13 cellular contexts compared by ENCODE assay signal in the genomic region with DNA sequence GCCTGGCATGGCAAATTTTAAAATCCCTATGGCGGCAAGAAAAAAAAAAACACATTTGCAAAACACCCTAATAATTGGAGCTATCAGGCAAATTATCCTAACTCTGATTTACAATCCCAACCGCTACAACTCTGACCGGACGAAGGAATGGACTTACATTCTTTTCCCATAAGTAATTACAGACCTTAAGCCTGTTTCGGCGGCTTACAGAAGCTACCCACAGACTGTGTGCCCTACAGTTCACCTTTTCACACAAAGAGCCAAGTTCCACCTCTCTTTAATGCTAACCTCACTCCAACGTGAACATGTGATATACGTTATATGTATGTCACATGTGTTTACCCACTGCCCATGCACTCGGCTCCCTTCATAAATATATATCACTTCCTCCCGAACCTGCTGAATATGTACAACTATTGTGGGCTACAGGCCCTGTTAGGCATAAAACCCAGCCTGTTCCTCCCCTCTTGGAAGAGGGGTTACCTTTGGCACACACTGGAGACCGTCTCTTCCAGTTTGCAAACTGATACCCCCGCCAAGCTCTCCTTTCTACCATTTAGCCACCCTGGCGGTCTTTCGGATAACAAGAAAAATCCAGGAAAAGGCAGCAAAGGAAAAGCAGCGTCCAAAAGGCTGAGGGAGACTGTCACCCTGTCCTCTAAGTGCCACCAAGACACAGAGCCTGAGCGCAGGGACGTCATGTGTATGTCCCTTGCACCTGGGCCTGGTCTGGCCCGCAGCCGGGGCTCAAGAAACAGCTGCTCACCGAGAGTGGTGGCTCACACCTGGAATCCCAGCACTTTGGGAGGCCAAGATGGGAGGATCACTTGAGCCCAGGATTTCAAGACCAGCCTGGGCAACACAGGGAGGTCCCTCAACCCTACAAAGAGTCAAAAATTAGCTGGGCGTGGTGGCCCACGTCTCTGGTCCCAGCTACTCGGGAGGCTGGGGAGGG. TPM values are rescaled to one million over a fixed set of nuclear protein-coding genes. Genes with fewer than 3 reads are reported as not detected.
DNase-seq lines count a peak whose midpoint lies in the region; ATAC-seq, FAIRE-seq and TF ChIP-seq lines count a peak whose summit lies in the region.
"Had no signal": no experiment of that assay in that cellular context is flagged by ENCODE, and none has a peak within 500 bp of the region (broad histone marks: within the 10 kb centered on the region; RNA-seq: fewer than 3 reads in every experiment).

No MANE protein-coding gene starts in this region.

- DNase-seq in EL (peak; percentile 84), Panc1 (ENCODE audit: low read depth, low spot score) (no peak), renal cortical epithelial cell (ENCODE audit: low read depth) (peak; percentile 51), kidney (no peak)
- DNase-seq: foreskin melanocyte, GF-D8, H9, left ventricle myocardium superior, NCI-H1436 had no signal

- H3K4me3 Mint-ChIP-seq in brain, result peak overlapping the region in 2 of 5 experiments; percentile 30 to 36
- H3K4me3 Mint-ChIP-seq: H9 had no signal

- H3K36me3 ChIP-seq in Panc1 (ENCODE audit: control insufficient read depth, insufficient read depth, low read length) (no peaks in the 10 kb centered on the region), kidney (ENCODE audit: control insufficient read depth in 1 of 2, insufficient read depth in 2 of 2, low read length in 2 of 2) (no peaks in the 10 kb centered on the region)

- ATAC-seq in Panc1, result 0 out of 2 replicates have a peak, but pooled peaks have one; percentile 7
- ATAC-seq in GM18909 (IDR thresholded peaks at IDR 0.05; ENCODE audit: poor library complexity, unreplicated experiment), result no peak
- no peak for ATAC-seq in HG02798 (IDR thresholded peaks at IDR 0.05; ENCODE audit: poor library complexity, unreplicated experiment)
- ATAC-seq: left ventricle myocardium superior, psoas muscle had no signal

- H3K9me3 Mint-ChIP-seq in brain, result peaks cover 0 to 9% (median 0%) of the 10 kb centered on the region in 5 experiments
- H3K9me3 Mint-ChIP-seq: H9 had no signal

- H3K27me3 ChIP-seq in Panc1 (ENCODE audit: control insufficient read depth, insufficient read depth, low read length), result no peaks in the 10 kb centered on the region

- no peak overlapping the region for H3K9ac ChIP-seq in kidney (ENCODE audit: low read length in 2 of 2)

- H3K4me3 ChIP-seq in Panc1 (ENCODE audit: low read depth in 2 of 2, low read length in 2 of 2), result no peak overlapping the region
- H3K4me3 ChIP-seq in kidney (ENCODE audit: low read length in 2 of 2), result no peak overlapping the region
- H3K4me3 ChIP-seq: psoas muscle had no signal

- H3K27me3 Mint-ChIP-seq in brain, result no peaks in the 10 kb centered on the region

- in situ Hi-C loops in Panc1 (cut with HindIII; ENCODE audit: low pct_unique_long_range_greater_than_20kb, low sequenced_read_pairs), result no loop called here

- TF ChIP-seq CTCF in Panc1 (IDR thresholded peaks at IDR 0.05) (no peak), brain (conservative IDR thresholded peaks at IDR 0.05) (no peak), kidney (IDR thresholded peaks at IDR 0.05; ENCODE audit: borderline replicate concordance, extremely low read depth, insufficient read depth) (no peak)

- no peak for FAIRE-seq in kidney (lab: Jason Lieb, UNC)

- H3K27ac Mint-ChIP-seq in brain, result peak overlapping the region in 4 of 5 experiments; percentile 36 to 82 (median 73)

- CTCF ChIA-PET in Panc1 (lab: Charles Lee), result interaction anchor here (0.6 kb wide), 1 partner anchor 296 kb away, joined by 3 read pairs; no protein-coding TSS in a partner anchor

- peaks cover 45% of the 10 kb centered on the region for H3K4me1 Mint-ChIP-seq in brain

- BruUV-seq in Panc1 (replicated peaks; lab: Mats Ljungman, UMichigan), result no TSS peak

- POLR2A ChIA-PET in Panc1 (lab: Charles Lee), result interaction anchor here (0.7 kb wide), 1 partner anchor 69 kb away, joined by 12 read pairs; no protein-coding TSS in a partner anchor

- H3K27ac ChIP-seq in Panc1 (ENCODE audit: low read length), result no peak overlapping the region; the same call in 1 of the 2 replicates
- no peak overlapping the region for H3K27ac ChIP-seq in kidney (ENCODE audit: low read depth in 2 of 2, low read length in 2 of 2)
- H3K27ac ChIP-seq: psoas muscle had no signal

- H3K36me3 Mint-ChIP-seq in brain, result no peaks in the 10 kb centered on the region

- intact Hi-C loops in Panc1 (cut with micrococcal nuclease; ENCODE audit: unreplicated experiment), result loop anchor here (5.0 kb wide), 1 partner anchor 209 kb away; no protein-coding TSS in a partner anchor
- intact Hi-C loops in kidney (cut with DNase I), result loop anchor here (5.0 kb wide), 1 partner anchor 109 kb away; no protein-coding TSS in a partner anchor

- H3K4me1 ChIP-seq in Panc1 (ENCODE audit: control insufficient read depth, insufficient read depth, low read length), result peaks cover 9% of the 10 kb centered on the region
- peaks cover 0 to 3% of the 10 kb centered on the region in 2 donors for H3K4me1 ChIP-seq in kidney (ENCODE audit: control insufficient read depth in 1 of 2, insufficient read depth in 1 of 2, low read depth in 1 of 2, low read length in 2 of 2)
- H3K4me1 ChIP-seq: psoas muscle had no signal

- no peaks in the 10 kb centered on the region for H3K9me3 ChIP-seq in Panc1 (ENCODE audit: control insufficient read depth, insufficient read depth, low read depth, low read length)
- H3K9me3 ChIP-seq in kidney (ENCODE audit: control insufficient read depth in 1 of 2, low read length in 2 of 2), result no peaks in the 10 kb centered on the region
- H3K9me3 ChIP-seq: psoas muscle had no signal

RNA-seq across cellular contexts. Expression of a gene that starts 8.9 kb away (rescaled TPM):
- total RNA-seq in Panc1 (2021; ENCODE audit: unreplicated experiment) (17.2 TPM), renal cortical epithelial cell (29.7 and 34.2 TPM in 2 replicates), kidney (30.6 TPM)
- 16.2 TPM for polyA plus RNA-seq in Panc1 (2012; ENCODE audit: insufficient read length)
- polyA plus RNA-seq in brain (ENCODE audit: insufficient read depth, low read depth, low replicate concordance) (10.8 TPM), kidney (ENCODE audit: insufficient read depth, low read depth, low replicate concordance) (6.3 TPM)

Comparison
In these comparisons a context has a peak if more than half of its experiments do, and no peak if none do; other contexts are left out.
1. DNase-seq: peak in EL (single experiment) and renal cortical epithelial cell (single experiment); none in Panc1 (single experiment) and kidney (single experiment).